In genomic region chr4:156109943-156110925, GRCh38 we compare ENCODE assay signal across 10 cellular contexts.
DNase-seq lines count a peak whose midpoint lies in the region; ATAC-seq and TF ChIP-seq lines count a peak whose summit lies in the region.
"Had no signal": no experiment of that assay in that cellular context is flagged by ENCODE, and none has a peak within 500 bp of the region (broad histone marks: within the 10 kb centered on the region; RNA-seq: fewer than 3 reads in every experiment).

No MANE protein-coding gene starts in this region.

- intact Hi-C loops in posterior vena cava (cut with DNase I): loop anchor here in 1 of 2 donors (5.0 kb wide), 1 partner anchor 288 kb away; no protein-coding TSS in a partner anchor

- H3K9ac ChIP-seq in HUES64 (ENCODE audit: low read depth, low read length) (peak overlapping the region; percentile 33; the same call in 1 of the 2 replicates), muscle layer of colon (ENCODE audit: low read length) (no peak overlapping the region)

- H3K27me3 ChIP-seq in HUES64 (ENCODE audit: insufficient read depth, low read length) (no peaks in the 10 kb centered on the region), muscle layer of colon (ENCODE audit: control insufficient read depth in 1 of 2, insufficient read depth in 2 of 2, low read length in 2 of 2) (no peaks in the 10 kb centered on the region)
- H3K27me3 ChIP-seq: thyroid gland had no signal

- no peak for ATAC-seq in HG03439 (IDR thresholded peaks at IDR 0.05; ENCODE audit: unreplicated experiment)
- no peak for ATAC-seq in HG02610 (IDR thresholded peaks at IDR 0.05; ENCODE audit: unreplicated experiment)
- ATAC-seq in HG02852 (IDR thresholded peaks at IDR 0.05; ENCODE audit: unreplicated experiment): no peak

- H3K4me1 ChIP-seq in HUES64 (ENCODE audit: insufficient read depth, low read length): peaks cover 31% of the 10 kb centered on the region
- H3K4me1 ChIP-seq in muscle layer of colon (ENCODE audit: insufficient read depth, low read length): peaks cover 43% of the 10 kb centered on the region
- H3K4me1 ChIP-seq: thyroid gland had no signal

- H3K4me3 ChIP-seq in HUES64 (ENCODE audit: low read length) (no peak overlapping the region), astrocyte of the cerebellum (ENCODE audit: low read depth, low read length) (no peak overlapping the region), muscle layer of colon (ENCODE audit: low read depth in 1 of 2, low read length in 2 of 2) (no peak overlapping the region)
- H3K4me3 ChIP-seq: thyroid gland had no signal

- in situ Hi-C loops in astrocyte of the cerebellum (cut with HindIII; ENCODE audit: low sequenced_read_pairs): no loop called here

- WGBS in HUES64: 75% methylated on average over 11 of the region's 11 CpGs

- peak; percentile 24 for DNase-seq in ELF-1 (ENCODE audit: low read depth, low spot score)
- DNase-seq in astrocyte of the cerebellum (ENCODE audit: low read depth): no peak
- DNase-seq in posterior vena cava (ENCODE audit: low spot score): no peak
- DNase-seq: activated CD4-positive, CD25-positive, alpha-beta regulatory T cell; thyroid gland had no signal

- peak; percentile 12 for TF ChIP-seq CTCF in astrocyte of the cerebellum (IDR thresholded peaks at IDR 0.05; ENCODE audit: low read depth, low read length, missing control alignments)

- no peaks in the 10 kb centered on the region for H3K36me3 ChIP-seq in HUES64 (ENCODE audit: insufficient read depth, low read length)
- H3K36me3 ChIP-seq in muscle layer of colon (ENCODE audit: insufficient read depth, low read length): no peaks in the 10 kb centered on the region
- H3K36me3 ChIP-seq: thyroid gland had no signal

- H3K9me3 ChIP-seq in HUES64 (ENCODE audit: insufficient read depth, low read depth, low read length) (no peaks in the 10 kb centered on the region), muscle layer of colon (ENCODE audit: low read length) (no peaks in the 10 kb centered on the region)
- H3K9me3 ChIP-seq: thyroid gland had no signal

- H3K27ac ChIP-seq in HUES64 (ENCODE audit: low read depth, low read length): peak overlapping the region; percentile 11
- peak overlapping the region; percentile 57 for H3K27ac ChIP-seq in muscle layer of colon (ENCODE audit: low read depth, low read length)
- H3K27ac ChIP-seq: thyroid gland had no signal
